In genomic region chr17:76501018-76501826, GRCh38 we compare ENCODE assay signal across 1 cellular context.
TF ChIP-seq lines count a peak whose summit lies in the region.

Gene RHBDF2, minus strand, starts transcription at chr17:76501423. Its CDS starts 19,899 bp downstream, at chr17:76481524.

TF ChIP-seq in HepG2, 621 proteins besides CTCF, POLR2A, EP300 and RAD21 (continued from another document and continues in another):
- TF ChIP-seq, protein P1, sequence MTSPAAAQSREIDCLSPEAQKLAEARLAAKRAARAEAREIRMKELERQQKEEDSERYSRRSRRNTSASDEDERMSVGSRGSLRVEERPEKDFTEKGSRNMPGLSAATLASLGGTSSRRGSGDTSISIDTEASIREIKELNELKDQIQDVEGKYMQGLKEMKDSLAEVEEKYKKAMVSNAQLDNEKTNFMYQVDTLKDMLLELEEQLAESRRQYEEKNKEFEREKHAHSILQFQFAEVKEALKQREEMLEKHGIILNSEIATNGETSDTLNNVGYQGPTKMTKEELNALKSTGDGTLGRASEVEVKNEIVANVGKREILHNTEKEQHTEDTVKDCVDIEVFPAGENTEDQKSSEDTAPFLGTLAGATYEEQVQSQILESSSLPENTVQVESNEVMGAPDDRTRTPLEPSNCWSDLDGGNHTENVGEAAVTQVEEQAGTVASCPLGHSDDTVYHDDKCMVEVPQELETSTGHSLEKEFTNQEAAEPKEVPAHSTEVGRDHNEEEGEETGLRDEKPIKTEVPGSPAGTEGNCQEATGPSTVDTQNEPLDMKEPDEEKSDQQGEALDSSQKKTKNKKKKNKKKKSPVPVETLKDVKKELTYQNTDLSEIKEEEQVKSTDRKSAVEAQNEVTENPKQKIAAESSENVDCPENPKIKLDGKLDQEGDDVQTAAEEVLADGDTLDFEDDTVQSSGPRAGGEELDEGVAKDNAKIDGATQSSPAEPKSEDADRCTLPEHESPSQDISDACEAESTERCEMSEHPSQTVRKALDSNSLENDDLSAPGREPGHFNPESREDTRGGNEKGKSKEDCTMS (CRISPR knock-in tag; conservative IDR thresholded peaks at IDR 0.05) = no peak; the same call in 1 of the 2 replicates
- TF ChIP-seq HDAC2 (CRISPR knock-in tag; IDR thresholded peaks at IDR 0.05) (peak; percentile 13; the same call in 1 of the 2 replicates), MAZ (IDR thresholded peaks at IDR 0.05; ENCODE audit: borderline replicate concordance, low read depth, low read length) (peak; percentile 74; the same call in 1 of the 2 replicates), MAZ (CRISPR knock-in tag; IDR thresholded peaks at IDR 0.05; ENCODE audit: low read depth) (peak; percentile 90), ZMAT3 (CRISPR knock-in tag; conservative IDR thresholded peaks at IDR 0.05) (peak; percentile 74; the same call in 1 of the 2 replicates), KDM3A (CRISPR knock-in tag; IDR thresholded peaks at IDR 0.05; ENCODE audit: low read depth) (no peak), KLF11 (CRISPR knock-in tag; IDR thresholded peaks at IDR 0.05) (no peak), ZNF644 (CRISPR knock-in tag; IDR thresholded peaks at IDR 0.05; ENCODE audit: low read depth) (no peak), ERF (CRISPR knock-in tag; IDR thresholded peaks at IDR 0.05) (peak; percentile 54; the same call in 1 of the 2 replicates), MTF1 (CRISPR knock-in tag; IDR thresholded peaks at IDR 0.05) (no peak), MTERF4 (CRISPR knock-in tag; IDR thresholded peaks at IDR 0.05) (peak; percentile 81), U2AF1 (optimal IDR thresholded peaks at IDR 0.05; ENCODE audit: low read depth, low read length) (no peak), KAT7 (CRISPR knock-in tag; IDR thresholded peaks at IDR 0.05; ENCODE audit: borderline replicate concordance) (peak; percentile 28; the same call in 1 of the 2 replicates), ZNF784 (CRISPR knock-in tag; IDR thresholded peaks at IDR 0.05; ENCODE audit: borderline replicate concordance) (peak; percentile 55; the same call in 1 of the 2 replicates), RCOR2 (CRISPR knock-in tag; IDR thresholded peaks at IDR 0.05) (no peak), FOXK1 (CRISPR knock-in tag; IDR thresholded peaks at IDR 0.05; ENCODE audit: borderline replicate concordance, low read depth) (no peak), SAP130 (CRISPR knock-in tag; IDR thresholded peaks at IDR 0.05; ENCODE audit: low read depth) (peak; percentile 89), PRPF4 (IDR thresholded peaks at IDR 0.05; ENCODE audit: low read depth, low read length, poor library complexity, severe bottlenecking) (no peak), ZNF615 (CRISPR knock-in tag; IDR thresholded peaks at IDR 0.05; ENCODE audit: borderline replicate concordance) (no peak), BATF2 (CRISPR knock-in tag; IDR thresholded peaks at IDR 0.05) (no peak), ZNF18 (CRISPR knock-in tag; IDR thresholded peaks at IDR 0.05; ENCODE audit: insufficient replicate concordance) (peak; percentile 80), CENPX (CRISPR knock-in tag; IDR thresholded peaks at IDR 0.05) (no peak), ARID2 (CRISPR knock-in tag; IDR thresholded peaks at IDR 0.05; ENCODE audit: borderline replicate concordance) (no peak), YEATS4 (CRISPR knock-in tag; IDR thresholded peaks at IDR 0.05; ENCODE audit: borderline replicate concordance) (peak; percentile 80), ZFP41 (CRISPR knock-in tag; IDR thresholded peaks at IDR 0.05; ENCODE audit: borderline replicate concordance) (no peak), GLMP (CRISPR knock-in tag; IDR thresholded peaks at IDR 0.05; ENCODE audit: borderline replicate concordance) (0 out of 2 replicates have a peak, but pooled peaks have one; percentile 18), SRY (CRISPR knock-in tag; IDR thresholded peaks at IDR 0.05) (peak; percentile 72; the same call in 1 of the 2 replicates), KDM1A (CRISPR knock-in tag; IDR thresholded peaks at IDR 0.05) (no peak), MIXL1 (CRISPR knock-in tag; IDR thresholded peaks at IDR 0.05) (0 out of 2 replicates have a peak, but pooled peaks have one; percentile 8), JUNB (CRISPR knock-in tag; IDR thresholded peaks at IDR 0.05; ENCODE audit: borderline replicate concordance) (no peak), GABPB1 (CRISPR knock-in tag; IDR thresholded peaks at IDR 0.05) (peak; percentile 56; the same call in 1 of the 2 replicates), SOX5 (CRISPR knock-in tag; IDR thresholded peaks at IDR 0.05; ENCODE audit: borderline replicate concordance) (no peak), ZNF207 (IDR thresholded peaks at IDR 0.05; ENCODE audit: borderline replicate concordance) (no peak), ZNF891 (CRISPR knock-in tag; IDR thresholded peaks at IDR 0.05) (peak; percentile 72; the same call in 1 of the 2 replicates), ZIK1 (CRISPR knock-in tag; IDR thresholded peaks at IDR 0.05; ENCODE audit: borderline replicate concordance, low read depth) (peak; percentile 68; the same call in 1 of the 2 replicates), GTF3A (CRISPR knock-in tag; conservative IDR thresholded peaks at IDR 0.05) (no peak), ZNF230 (CRISPR knock-in tag; IDR thresholded peaks at IDR 0.05) (0 out of 2 replicates have a peak, but pooled peaks have one; percentile 77), ZNF577 (CRISPR knock-in tag; IDR thresholded peaks at IDR 0.05; ENCODE audit: borderline replicate concordance, low read depth) (no peak), ZNF20 (CRISPR knock-in tag; IDR thresholded peaks at IDR 0.05) (no peak), ZBTB7B (CRISPR knock-in tag; IDR thresholded peaks at IDR 0.05) (no peak; the same call in 1 of the 2 replicates), ATF1 (CRISPR knock-in tag; IDR thresholded peaks at IDR 0.05) (no peak), SALL2 (CRISPR knock-in tag; IDR thresholded peaks at IDR 0.05) (0 out of 2 replicates have a peak, but pooled peaks have one; percentile 18), REXO4 (CRISPR knock-in tag; IDR thresholded peaks at IDR 0.05; ENCODE audit: borderline replicate concordance) (no peak), RBM39 (IDR thresholded peaks at IDR 0.05; ENCODE audit: low read depth, low read length, poor library complexity, severe bottlenecking) (peak; percentile 23), ATF7 (IDR thresholded peaks at IDR 0.05) (no peak), ATF7 (CRISPR knock-in tag; IDR thresholded peaks at IDR 0.05) (no peak), CBX1 (IDR thresholded peaks at IDR 0.05; ENCODE audit: low read depth) (peak; percentile 60), ZNF274 (CRISPR knock-in tag; IDR thresholded peaks at IDR 0.05) (peak; percentile 37; the same call in 1 of the 2 replicates), SRSF9 (IDR thresholded peaks at IDR 0.05; ENCODE audit: borderline replicate concordance, insufficient read depth, low read depth, low read length, poor library complexity, severe bottlenecking) (no peak), CBX5 (CRISPR knock-in tag; IDR thresholded peaks at IDR 0.05; ENCODE audit: borderline replicate concordance) (no peak; the same call in 1 of the 2 replicates), ZNF362 (CRISPR knock-in tag; IDR thresholded peaks at IDR 0.05; ENCODE audit: borderline replicate concordance) (no peak)
- TF ChIP-seq, protein P2, sequence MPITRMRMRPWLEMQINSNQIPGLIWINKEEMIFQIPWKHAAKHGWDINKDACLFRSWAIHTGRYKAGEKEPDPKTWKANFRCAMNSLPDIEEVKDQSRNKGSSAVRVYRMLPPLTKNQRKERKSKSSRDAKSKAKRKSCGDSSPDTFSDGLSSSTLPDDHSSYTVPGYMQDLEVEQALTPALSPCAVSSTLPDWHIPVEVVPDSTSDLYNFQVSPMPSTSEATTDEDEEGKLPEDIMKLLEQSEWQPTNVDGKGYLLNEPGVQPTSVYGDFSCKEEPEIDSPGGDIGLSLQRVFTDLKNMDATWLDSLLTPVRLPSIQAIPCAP (CRISPR knock-in tag; IDR thresholded peaks at IDR 0.05; ENCODE audit: low read depth) = no peak
- TF ChIP-seq, protein P3, sequence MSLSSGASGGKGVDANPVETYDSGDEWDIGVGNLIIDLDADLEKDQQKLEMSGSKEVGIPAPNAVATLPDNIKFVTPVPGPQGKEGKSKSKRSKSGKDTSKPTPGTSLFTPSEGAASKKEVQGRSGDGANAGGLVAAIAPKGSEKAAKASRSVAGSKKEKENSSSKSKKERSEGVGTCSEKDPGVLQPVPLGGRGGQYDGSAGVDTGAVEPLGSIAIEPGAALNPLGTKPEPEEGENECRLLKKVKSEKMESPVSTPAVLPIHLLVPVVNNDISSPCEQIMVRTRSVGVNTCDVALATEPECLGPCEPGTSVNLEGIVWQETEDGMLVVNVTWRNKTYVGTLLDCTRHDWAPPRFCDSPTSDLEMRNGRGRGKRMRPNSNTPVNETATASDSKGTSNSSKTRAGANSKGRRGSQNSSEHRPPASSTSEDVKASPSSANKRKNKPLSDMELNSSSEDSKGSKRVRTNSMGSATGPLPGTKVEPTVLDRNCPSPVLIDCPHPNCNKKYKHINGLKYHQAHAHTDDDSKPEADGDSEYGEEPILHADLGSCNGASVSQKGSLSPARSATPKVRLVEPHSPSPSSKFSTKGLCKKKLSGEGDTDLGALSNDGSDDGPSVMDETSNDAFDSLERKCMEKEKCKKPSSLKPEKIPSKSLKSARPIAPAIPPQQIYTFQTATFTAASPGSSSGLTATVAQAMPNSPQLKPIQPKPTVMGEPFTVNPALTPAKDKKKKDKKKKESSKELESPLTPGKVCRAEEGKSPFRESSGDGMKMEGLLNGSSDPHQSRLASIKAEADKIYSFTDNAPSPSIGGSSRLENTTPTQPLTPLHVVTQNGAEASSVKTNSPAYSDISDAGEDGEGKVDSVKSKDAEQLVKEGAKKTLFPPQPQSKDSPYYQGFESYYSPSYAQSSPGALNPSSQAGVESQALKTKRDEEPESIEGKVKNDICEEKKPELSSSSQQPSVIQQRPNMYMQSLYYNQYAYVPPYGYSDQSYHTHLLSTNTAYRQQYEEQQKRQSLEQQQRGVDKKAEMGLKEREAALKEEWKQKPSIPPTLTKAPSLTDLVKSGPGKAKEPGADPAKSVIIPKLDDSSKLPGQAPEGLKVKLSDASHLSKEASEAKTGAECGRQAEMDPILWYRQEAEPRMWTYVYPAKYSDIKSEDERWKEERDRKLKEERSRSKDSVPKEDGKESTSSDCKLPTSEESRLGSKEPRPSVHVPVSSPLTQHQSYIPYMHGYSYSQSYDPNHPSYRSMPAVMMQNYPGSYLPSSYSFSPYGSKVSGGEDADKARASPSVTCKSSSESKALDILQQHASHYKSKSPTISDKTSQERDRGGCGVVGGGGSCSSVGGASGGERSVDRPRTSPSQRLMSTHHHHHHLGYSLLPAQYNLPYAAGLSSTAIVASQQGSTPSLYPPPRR (CRISPR knock-in tag; IDR thresholded peaks at IDR 0.05; ENCODE audit: borderline replicate concordance) = no peak
- TF ChIP-seq, protein P4, sequence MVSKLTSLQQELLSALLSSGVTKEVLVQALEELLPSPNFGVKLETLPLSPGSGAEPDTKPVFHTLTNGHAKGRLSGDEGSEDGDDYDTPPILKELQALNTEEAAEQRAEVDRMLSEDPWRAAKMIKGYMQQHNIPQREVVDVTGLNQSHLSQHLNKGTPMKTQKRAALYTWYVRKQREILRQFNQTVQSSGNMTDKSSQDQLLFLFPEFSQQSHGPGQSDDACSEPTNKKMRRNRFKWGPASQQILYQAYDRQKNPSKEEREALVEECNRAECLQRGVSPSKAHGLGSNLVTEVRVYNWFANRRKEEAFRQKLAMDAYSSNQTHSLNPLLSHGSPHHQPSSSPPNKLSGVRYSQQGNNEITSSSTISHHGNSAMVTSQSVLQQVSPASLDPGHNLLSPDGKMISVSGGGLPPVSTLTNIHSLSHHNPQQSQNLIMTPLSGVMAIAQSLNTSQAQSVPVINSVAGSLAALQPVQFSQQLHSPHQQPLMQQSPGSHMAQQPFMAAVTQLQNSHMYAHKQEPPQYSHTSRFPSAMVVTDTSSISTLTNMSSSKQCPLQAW (CRISPR knock-in tag; IDR thresholded peaks at IDR 0.05) = no peak; the same call in 1 of the 2 replicates
